ENCODE assay signal across 8 cellular contexts in genomic region chr7:144836545-144836842, GRCh38. TPM values are rescaled to one million over a fixed set of nuclear protein-coding genes. Genes with fewer than 3 reads are reported as not detected.
DNase-seq lines count a peak whose midpoint lies in the region; ATAC-seq and TF ChIP-seq lines count a peak whose summit lies in the region.

No MANE protein-coding gene starts in this region.

- H3K9me3 ChIP-seq in CD8-positive, alpha-beta T cell (ENCODE audit: low read length): no peaks in the 10 kb centered on the region
- H3K9me3 ChIP-seq in PC-9 (ENCODE audit: insufficient read depth, low read depth): no peaks in the 10 kb centered on the region
- no peaks in the 10 kb centered on the region for H3K9me3 ChIP-seq in trophoblast cell (ENCODE audit: insufficient read depth, low read depth, low read length)

- H3K27ac Mint-ChIP-seq in CD8-positive, alpha-beta T cell: peak overlapping the region; percentile 92
- H3K27ac Mint-ChIP-seq in effector memory CD8-positive, alpha-beta T cell: peak overlapping the region; percentile 98 to 99

- ATAC-seq in CD8-positive, alpha-beta T cell: no peak
- ATAC-seq in effector memory CD8-positive, alpha-beta T cell (replicated peaks): no peak

- H4K8ac ChIP-seq in trophoblast cell (ENCODE audit: low read depth, low read length): peak overlapping the region; percentile 97

- peaks cover 37% of the 10 kb centered on the region for H3K4me1 ChIP-seq in CD8-positive, alpha-beta T cell (ENCODE audit: insufficient read depth, low read length)
- peaks cover 25% of the 10 kb centered on the region for H3K4me1 ChIP-seq in PC-9 (replicated peaks; ENCODE audit: insufficient read depth)
- no peaks in the 10 kb centered on the region for H3K4me1 ChIP-seq in trophoblast cell (ENCODE audit: control insufficient read depth in 1 of 2, insufficient read depth in 2 of 2, low read length in 2 of 2)

- H3K9me3 Mint-ChIP-seq in CD8-positive, alpha-beta T cell: peaks cover 28% of the 10 kb centered on the region
- peaks cover 0 to 4% of the 10 kb centered on the region in 2 donors for H3K9me3 Mint-ChIP-seq in effector memory CD8-positive, alpha-beta T cell

- H2BK120ac ChIP-seq in trophoblast cell (ENCODE audit: insufficient read depth, low read length, poor library complexity): no peak overlapping the region

- peak overlapping the region; percentile 53 for H4K91ac ChIP-seq in trophoblast cell (ENCODE audit: low read depth, low read length)

- peaks cover 10% of the 10 kb centered on the region for H3F3A ChIP-seq in PC-9 (ENCODE audit: insufficient read depth, low read depth)

- POLR2A ChIA-PET in CD8-positive, alpha-beta T cell (lab: Charles Lee): interaction anchor here (0.6 to 6.0 kb wide), 19 partner anchors 10 to 174 kb away, joined by 3 to 144 read pairs (median 8); no protein-coding TSS in a partner anchor
- POLR2A ChIA-PET in PC-9 (lab: Charles Lee; ENCODE audit: unreplicated experiment): no interaction called here

- WGBS in trophoblast cell (ENCODE audit: extremely low coverage, insufficient coverage, insufficient read length): no CpG with 5 or more reads among the region's 12 CpGs

- H2AK5ac ChIP-seq in trophoblast cell (ENCODE audit: low read length): no peak overlapping the region

- peaks cover 9% of the 10 kb centered on the region for H3K36me3 Mint-ChIP-seq in CD8-positive, alpha-beta T cell
- H3K36me3 Mint-ChIP-seq in effector memory CD8-positive, alpha-beta T cell (ENCODE audit: insufficient read depth): peaks cover 14% of the 10 kb centered on the region

- no peaks in the 10 kb centered on the region for H3K27me3 ChIP-seq in CD8-positive, alpha-beta T cell (ENCODE audit: insufficient read depth, low read length)
- H3K27me3 ChIP-seq in PC-9 (ENCODE audit: insufficient read depth, low read depth): no peaks in the 10 kb centered on the region
- no peaks in the 10 kb centered on the region for H3K27me3 ChIP-seq in trophoblast cell (ENCODE audit: insufficient read depth, low read length)
- H3K27me3 ChIP-seq in brain microvascular endothelial cell (replicated peaks): no peaks in the 10 kb centered on the region

- H2BK5ac ChIP-seq in trophoblast cell (ENCODE audit: low read depth, low read length, poor library complexity): no peak overlapping the region

- TSS peak; percentile 87 for BruUV-seq in PC-9 (replicated peaks; lab: Mats Ljungman, UMichigan)

- no peaks in the 10 kb centered on the region for H3K9me2 ChIP-seq in PC-9 (ENCODE audit: insufficient read depth)

- no peak for DNase-seq in CD8-positive, alpha-beta T cell
- DNase-seq in PC-9: no peak
- no peak for DNase-seq in effector memory CD8-positive, alpha-beta T cell
- no peak for DNase-seq in trophoblast cell
- DNase-seq in stimulated activated naive CD4-positive, alpha-beta T cell treated with Interleukin-2 at 50 U/mL for 16 hours (lab: John Stamatoyannopoulos, UW): no peak
- no peak for DNase-seq in brain microvascular endothelial cell
- no peak for DNase-seq in kidney glomerular epithelial cell (lab: John Stamatoyannopoulos, UW)
- no peak for DNase-seq in G401 (ENCODE audit: low spot score)

- no peak overlapping the region for H4K12ac ChIP-seq in trophoblast cell (ENCODE audit: low read depth, low read length)

- H3K4me3 ChIP-seq in CD8-positive, alpha-beta T cell (ENCODE audit: low read depth, low read length): peak overlapping the region; percentile 67
- peak overlapping the region; percentile 96 for H3K4me3 ChIP-seq in PC-9
- no peak overlapping the region for H3K4me3 ChIP-seq in trophoblast cell (ENCODE audit: low read depth, low read length)
- H3K4me3 ChIP-seq in brain microvascular endothelial cell (ENCODE audit: low read depth, low read length): no peak overlapping the region

- intact Hi-C loops in CD8-positive, alpha-beta T cell (cut with DNase I, micrococcal nuclease): loop anchor here in 1 of 2 experiments (2.0 to 5.0 kb wide), 2 partner anchors 16 to 34 kb away; no protein-coding TSS in a partner anchor
- intact Hi-C loops in PC-9 (cut with micrococcal nuclease; ENCODE audit: unreplicated experiment): no loop called here

- H3K4ac ChIP-seq in trophoblast cell (ENCODE audit: low read depth, low read length): no peak overlapping the region

- H4K20me1 ChIP-seq in PC-9 (ENCODE audit: insufficient read depth): no peaks in the 10 kb centered on the region

- no peak overlapping the region for H3K14ac ChIP-seq in trophoblast cell (ENCODE audit: low read length)

- H3K36me3 ChIP-seq in CD8-positive, alpha-beta T cell (ENCODE audit: insufficient read depth, low read length): no peaks in the 10 kb centered on the region
- no peaks in the 10 kb centered on the region for H3K36me3 ChIP-seq in PC-9 (ENCODE audit: low read depth)
- H3K36me3 ChIP-seq in trophoblast cell (ENCODE audit: control insufficient read depth in 1 of 2, insufficient read depth in 2 of 2, low read length in 2 of 2): no peaks in the 10 kb centered on the region
- no peaks in the 10 kb centered on the region for H3K36me3 ChIP-seq in brain microvascular endothelial cell (replicated peaks)

- peak overlapping the region; percentile 98 for H3K4me3 Mint-ChIP-seq in CD8-positive, alpha-beta T cell
- H3K4me3 Mint-ChIP-seq in effector memory CD8-positive, alpha-beta T cell: peak overlapping the region; percentile 98 to 99

- peaks cover 35% of the 10 kb centered on the region for H3K4me1 Mint-ChIP-seq in CD8-positive, alpha-beta T cell (ENCODE audit: low read depth)
- H3K4me1 Mint-ChIP-seq in effector memory CD8-positive, alpha-beta T cell (ENCODE audit: low read depth in 2 of 2): peaks cover 15 to 34% of the 10 kb centered on the region in 2 donors

- H3K27me3 Mint-ChIP-seq in CD8-positive, alpha-beta T cell (ENCODE audit: low read depth): no peaks in the 10 kb centered on the region
- no peaks in the 10 kb centered on the region for H3K27me3 Mint-ChIP-seq in effector memory CD8-positive, alpha-beta T cell

- in situ Hi-C loops in brain microvascular endothelial cell (cut with HindIII; ENCODE audit: low pct_ligation_motif_present, low sequenced_read_pairs) (no loop called here), G401 (cut with HindIII; ENCODE audit: low sequenced_read_pairs) (no loop called here)

- CTCF ChIA-PET in CD8-positive, alpha-beta T cell (lab: Charles Lee): interaction anchor here (0.6 to 3.3 kb wide), 10 partner anchors 9 to 97 kb away, joined by 3 to 33 read pairs (median 7); no protein-coding TSS in a partner anchor
- CTCF ChIA-PET in PC-9 (lab: Charles Lee): no interaction called here

- no peak for TF ChIP-seq CTCF in CD8-positive, alpha-beta T cell (IDR thresholded peaks at IDR 0.05)
- TF ChIP-seq CTCF in PC-9 (conservative IDR thresholded peaks at IDR 0.05) (no peak), brain microvascular endothelial cell (IDR thresholded peaks at IDR 0.05; ENCODE audit: low read depth, low read length, missing control alignments) (no peak)

- no peak overlapping the region for H3K9ac ChIP-seq in trophoblast cell (ENCODE audit: low read length)

- H3K79me2 ChIP-seq in PC-9 (ENCODE audit: low read depth) (no peaks in the 10 kb centered on the region), trophoblast cell (ENCODE audit: control insufficient read depth, insufficient read depth, low read length, poor library complexity) (peaks cover 1% of the 10 kb centered on the region)

- peak overlapping the region; percentile 84 for H3K27ac ChIP-seq in CD8-positive, alpha-beta T cell (ENCODE audit: low read depth, low read length)
- peak overlapping the region; percentile 69 for H3K27ac ChIP-seq in PC-9
- no peak overlapping the region for H3K27ac ChIP-seq in trophoblast cell (ENCODE audit: low read depth, low read length)
- H3K27ac ChIP-seq in brain microvascular endothelial cell: no peak overlapping the region

- no peak overlapping the region for H3K23ac ChIP-seq in trophoblast cell (ENCODE audit: low read length)

- H3K18ac ChIP-seq in trophoblast cell (ENCODE audit: low read length): no peak overlapping the region

- no peak overlapping the region for H2BK12ac ChIP-seq in trophoblast cell (ENCODE audit: low read length)

- H3K4me2 ChIP-seq in PC-9 (peak overlapping the region; percentile 94), trophoblast cell (ENCODE audit: low read length) (no peak overlapping the region)

- H3K79me1 ChIP-seq in trophoblast cell (ENCODE audit: low read length): peaks cover 4% of the 10 kb centered on the region

- H2AFZ ChIP-seq in PC-9 (peak overlapping the region; percentile 94), trophoblast cell (ENCODE audit: insufficient read depth, low read length, poor library complexity) (no peak overlapping the region)

RNA-seq across cellular contexts. Expression of gene TPK1, which starts 0.6 kb away (rescaled TPM):
- 10 to 100 TPM; 14.7 to 15.1 TPM for total RNA-seq in CD8-positive, alpha-beta T cell
- total RNA-seq in PC-9 (2021): 0.65 and 0.90 TPM in 2 replicates
- 2.2 and 2.4 TPM in 2 replicates for polyA plus RNA-seq in trophoblast cell (2013)
- 1.6 and 2.0 TPM in 2 replicates for total RNA-seq in G401 (2014; rRNA removed; shearing (Covaris generic))

Comparison
In these comparisons a context has a peak if more than half of its experiments do, and no peak if none do; other contexts are left out.
1. H3K27ac ChIP-seq: peak in CD8-positive, alpha-beta T cell (single experiment) and PC-9 (single experiment); none in trophoblast cell (single experiment) and brain microvascular endothelial cell (single experiment).
2. H3K4me3 ChIP-seq: peak in CD8-positive, alpha-beta T cell (single experiment) and PC-9 (single experiment); none in trophoblast cell (single experiment) and brain microvascular endothelial cell (single experiment).